ENCODE assay signal across 17 cellular contexts in genomic region chr20:41159547-41159946, GRCh38. TPM values are rescaled to one million over a fixed set of nuclear protein-coding genes. Genes with fewer than 3 reads are reported as not detected.
DNase-seq lines count a peak whose midpoint lies in the region; ATAC-seq and TF ChIP-seq lines count a peak whose summit lies in the region.
"Had no signal": no experiment of that assay in that cellular context is flagged by ENCODE, and none has a peak within 500 bp of the region (broad histone marks: within the 10 kb centered on the region; RNA-seq: fewer than 3 reads in every experiment).

No MANE protein-coding gene starts in this region.

- peak overlapping the region; percentile 25 for H3K4me3 Mint-ChIP-seq in activated CD4-positive, alpha-beta T cell treated with anti-CD3 and anti-CD28 coated beads, Interleukin-2, amount 10 ng/mL, durations not matched to agents 24 days and 14 days
- H3K4me3 Mint-ChIP-seq in IgD-negative memory B cell (no peak overlapping the region), progenitor cell of endocrine pancreas (ENCODE audit: low read depth) (no peak overlapping the region)

- H3K9me3 Mint-ChIP-seq in activated CD4-positive, alpha-beta T cell treated with anti-CD3 and anti-CD28 coated beads, Interleukin-2, amount 10 ng/mL, durations not matched to agents 24 days and 14 days: no peaks in the 10 kb centered on the region
- no peaks in the 10 kb centered on the region for H3K9me3 Mint-ChIP-seq in IgD-negative memory B cell
- no peaks in the 10 kb centered on the region for H3K9me3 Mint-ChIP-seq in progenitor cell of endocrine pancreas (ENCODE audit: low read depth)
- H3K9me3 Mint-ChIP-seq: CD14-positive monocyte had no signal

- peak overlapping the region in 37 of 59 donors; percentile 0 to 96 (median 63) for H3K27ac ChIP-seq in dorsolateral prefrontal cortex
- H3K27ac ChIP-seq: prostate gland had no signal

- ATAC-seq in left lobe of liver: no peak
- ATAC-seq in HG02840 (IDR thresholded peaks at IDR 0.05; ENCODE audit: low FRiP score, unreplicated experiment): no peak
- ATAC-seq: heart left ventricle had no signal

- H3K4me3 ChIP-seq in dorsolateral prefrontal cortex: no peak overlapping the region
- H3K4me3 ChIP-seq: heart left ventricle, prostate gland had no signal

- no peak for TF ChIP-seq CTCF in dorsolateral prefrontal cortex (IDR thresholded peaks at IDR 0.05 in 54 of 56, conservative IDR thresholded peaks at IDR 0.05 in 2 of 56; ENCODE audit: low read depth in 1 of 56, partially characterized antibody in 56 of 56)
- TF ChIP-seq CTCF in progenitor cell of endocrine pancreas (IDR thresholded peaks at IDR 0.05; ENCODE audit: unreplicated experiment): no peak

- H3K36me3 Mint-ChIP-seq in activated CD4-positive, alpha-beta T cell treated with anti-CD3 and anti-CD28 coated beads, Interleukin-2, amount 10 ng/mL, durations not matched to agents 24 days and 14 days (ENCODE audit: low read depth): peaks cover 51% of the 10 kb centered on the region
- H3K36me3 Mint-ChIP-seq in IgD-negative memory B cell (peaks cover 14% of the 10 kb centered on the region), progenitor cell of endocrine pancreas (ENCODE audit: insufficient read depth) (peaks cover 16% of the 10 kb centered on the region)

- intact Hi-C loops in activated CD4-positive, alpha-beta T cell treated with anti-CD3 and anti-CD28 coated beads, Interleukin-2, amount 10 ng/mL, durations not matched to agents 24 days and 14 days (cut with micrococcal nuclease): loop anchor here (5.0 kb wide), 1 partner anchor 273 kb away; no protein-coding TSS in a partner anchor
- intact Hi-C loops in dorsolateral prefrontal cortex (cut with DNase I): no loop called here

- H3K27me3 ChIP-seq in dorsolateral prefrontal cortex: no peaks in the 10 kb centered on the region
- H3K27me3 ChIP-seq: heart left ventricle had no signal

- H3K4me1 Mint-ChIP-seq in activated CD4-positive, alpha-beta T cell treated with anti-CD3 and anti-CD28 coated beads, Interleukin-2, amount 10 ng/mL, durations not matched to agents 24 days and 14 days: peaks cover 78% of the 10 kb centered on the region
- H3K4me1 Mint-ChIP-seq in IgD-negative memory B cell (peaks cover 32 to 45% (median 36%) of the 10 kb centered on the region in 3 donors), progenitor cell of endocrine pancreas (ENCODE audit: low read depth) (peaks cover 23% of the 10 kb centered on the region)

- peak overlapping the region; percentile 97 for H3K27ac Mint-ChIP-seq in activated CD4-positive, alpha-beta T cell treated with anti-CD3 and anti-CD28 coated beads, Interleukin-2, amount 10 ng/mL, durations not matched to agents 24 days and 14 days
- H3K27ac Mint-ChIP-seq in IgD-negative memory B cell (peak overlapping the region; percentile 79 to 98 (median 96)), progenitor cell of endocrine pancreas (peak overlapping the region; percentile 75)

- H3K27me3 Mint-ChIP-seq in activated CD4-positive, alpha-beta T cell treated with anti-CD3 and anti-CD28 coated beads, Interleukin-2, amount 10 ng/mL, durations not matched to agents 24 days and 14 days: peaks cover 2% of the 10 kb centered on the region
- H3K27me3 Mint-ChIP-seq in IgD-negative memory B cell (no peaks in the 10 kb centered on the region), progenitor cell of endocrine pancreas (no peaks in the 10 kb centered on the region)

- DNase-seq in activated CD4-positive, alpha-beta T cell treated with anti-CD3 and anti-CD28 coated beads, Interleukin-2, amount 10 ng/mL, durations not matched to agents 24 days and 14 days: no peak
- DNase-seq in activated CD4-positive, alpha-beta T cell treated with anti-CD3 and anti-CD28 coated beads for 4 hours: no peak
- DNase-seq in dorsolateral prefrontal cortex (no peak), progenitor cell of endocrine pancreas (ENCODE audit: low spot score, unreplicated experiment) (no peak), Kasumi-1 (lab: John Stamatoyannopoulos, UW) (no peak), left lobe of liver (ENCODE audit: low spot score) (no peak)
- DNase-seq: anterior cingulate cortex, cortex of kidney, heart left ventricle, KG1, kidney glomerular epithelial cell, NCI-H1105 treated with DMSO at 0.1 percent for 48 hours, Right ventricle myocardium superior had no signal

RNA-seq across cellular contexts. Expression of gene PLCG1, which starts 22.2 kb away (rescaled TPM):
- 246 and 255 TPM in 2 replicates for total RNA-seq in activated CD4-positive, alpha-beta T cell treated with anti-CD3 and anti-CD28 coated beads, Interleukin-2, amount 10 ng/mL, durations not matched to agents 24 days and 14 days
- 12.8 TPM for polyA plus RNA-seq in IgD-negative memory B cell
- total RNA-seq in dorsolateral prefrontal cortex: 100 to 1,000 TPM; 110 to 346 (median 179) TPM
- 391 and 395 TPM in 2 replicates for total RNA-seq in progenitor cell of endocrine pancreas
- total RNA-seq in left lobe of liver: 17.5 TPM
